ENCODE assay signal across 8 cellular contexts in genomic region chr3:71127463-71128243, GRCh38.
A peak's percentile ranks its signal among the peaks of the same experiment; 100 is the strongest.
DNase-seq lines count a peak whose midpoint lies in the region; ATAC-seq and TF ChIP-seq lines count a peak whose summit lies in the region.

No MANE protein-coding gene starts in this region.

- no peaks in the 10 kb centered on the region for H3K27me3 ChIP-seq in A673 (replicated peaks; ENCODE audit: insufficient read depth, low read depth, low read length, poor library complexity)
- no peaks in the 10 kb centered on the region for H3K27me3 ChIP-seq in Peyer's patch
- H3K27me3 ChIP-seq in mucosa of stomach (ENCODE audit: control insufficient read depth, insufficient read depth, low read length), result no peaks in the 10 kb centered on the region

- POLR2A ChIA-PET in A673 (lab: Charles Lee; ENCODE audit: low non-redundant PET), result no interaction called here

- no peaks in the 10 kb centered on the region for H3K9me3 ChIP-seq in A673 (ENCODE audit: low read depth, low read length, poor library complexity, severe bottlenecking)
- no peaks in the 10 kb centered on the region for H3K9me3 ChIP-seq in Peyer's patch
- H3K9me3 ChIP-seq in mucosa of stomach (ENCODE audit: control insufficient read depth, low read length), result no peaks in the 10 kb centered on the region

- BruUV-seq in A673 (replicated peaks; lab: Mats Ljungman, UMichigan), result no TSS peak

- H3K27ac ChIP-seq in A673 (ENCODE audit: low read depth, low read length, poor library complexity, severe bottlenecking) (peak overlapping the region; percentile 23), Peyer's patch (peak overlapping the region; percentile 41 to 93 (median 89))

- H3K27ac Mint-ChIP-seq in brain, result peak overlapping the region in 3 of 5 experiments; percentile 18 to 96 (median 20)

- CTCF ChIA-PET in A673 (lab: Charles Lee), result no interaction called here

- H3K36me3 ChIP-seq in A673 (ENCODE audit: insufficient read depth, low read length, poor library complexity, severe bottlenecking), result no peaks in the 10 kb centered on the region
- no peaks in the 10 kb centered on the region for H3K36me3 ChIP-seq in Peyer's patch
- H3K36me3 ChIP-seq in mucosa of stomach (ENCODE audit: control insufficient read depth, insufficient read depth, low read length), result no peaks in the 10 kb centered on the region

- H3K4me1 ChIP-seq in A673 (ENCODE audit: insufficient read depth, low read length, poor library complexity, severe bottlenecking) (peaks cover 39% of the 10 kb centered on the region), Peyer's patch (peaks cover 0 to 39% (median 11%) of the 10 kb centered on the region in 4 donors), mucosa of stomach (ENCODE audit: control insufficient read depth, insufficient read depth, low read length) (peaks cover 25% of the 10 kb centered on the region)

- no peaks in the 10 kb centered on the region for H3K36me3 Mint-ChIP-seq in brain

- H3K9me3 Mint-ChIP-seq in brain, result no peaks in the 10 kb centered on the region

- H3K4me3 ChIP-seq in A673 (ENCODE audit: low read depth, low read length, poor library complexity, severe bottlenecking) (no peak overlapping the region), Peyer's patch (peak overlapping the region; percentile 9 to 62 (median 50)), mucosa of stomach (ENCODE audit: low read length) (no peak overlapping the region)

- intact Hi-C loops in A673 (cut with micrococcal nuclease; ENCODE audit: unreplicated experiment), result no loop called here

- TF ChIP-seq POLR2A in Peyer's patch (IDR thresholded peaks at IDR 0.05), result no peak

- H3K27me3 Mint-ChIP-seq in brain, result peaks cover 6% of the 10 kb centered on the region

- DNase-seq in A673 (ENCODE audit: low spot score) (no peak), Peyer's patch (peak in 1 of 3 donors; percentile 41), NCI-H1930 (lab: John Stamatoyannopoulos, UW) (no peak), NCI-H187 (lab: John Stamatoyannopoulos, UW) (no peak), iPS-NIHi7 (ENCODE audit: extremely low spot score) (no peak)

- ATAC-seq in HG03521 (IDR thresholded peaks at IDR 0.05; ENCODE audit: unreplicated experiment), result no peak

- peaks cover 70% of the 10 kb centered on the region for H3K4me1 Mint-ChIP-seq in brain

- H3K9ac ChIP-seq in mucosa of stomach (ENCODE audit: low read length), result peak overlapping the region; percentile 87

- H3K4me3 Mint-ChIP-seq in brain, result peak overlapping the region in 3 of 5 experiments; percentile 6 to 89 (median 7)

- TF ChIP-seq CTCF in A673 (conservative IDR thresholded peaks at IDR 0.05; ENCODE audit: low read depth, low read length) (no peak), Peyer's patch (IDR thresholded peaks at IDR 0.05) (no peak), brain (conservative IDR thresholded peaks at IDR 0.05) (no peak)

Comparison
In these comparisons a context has a peak if more than half of its experiments do, and no peak if none do; other contexts are left out.
1. H3K4me3 ChIP-seq: peak in Peyer's patch (4 of 4); none in A673 (single experiment) and mucosa of stomach (single experiment).